In the genomic region with DNA sequence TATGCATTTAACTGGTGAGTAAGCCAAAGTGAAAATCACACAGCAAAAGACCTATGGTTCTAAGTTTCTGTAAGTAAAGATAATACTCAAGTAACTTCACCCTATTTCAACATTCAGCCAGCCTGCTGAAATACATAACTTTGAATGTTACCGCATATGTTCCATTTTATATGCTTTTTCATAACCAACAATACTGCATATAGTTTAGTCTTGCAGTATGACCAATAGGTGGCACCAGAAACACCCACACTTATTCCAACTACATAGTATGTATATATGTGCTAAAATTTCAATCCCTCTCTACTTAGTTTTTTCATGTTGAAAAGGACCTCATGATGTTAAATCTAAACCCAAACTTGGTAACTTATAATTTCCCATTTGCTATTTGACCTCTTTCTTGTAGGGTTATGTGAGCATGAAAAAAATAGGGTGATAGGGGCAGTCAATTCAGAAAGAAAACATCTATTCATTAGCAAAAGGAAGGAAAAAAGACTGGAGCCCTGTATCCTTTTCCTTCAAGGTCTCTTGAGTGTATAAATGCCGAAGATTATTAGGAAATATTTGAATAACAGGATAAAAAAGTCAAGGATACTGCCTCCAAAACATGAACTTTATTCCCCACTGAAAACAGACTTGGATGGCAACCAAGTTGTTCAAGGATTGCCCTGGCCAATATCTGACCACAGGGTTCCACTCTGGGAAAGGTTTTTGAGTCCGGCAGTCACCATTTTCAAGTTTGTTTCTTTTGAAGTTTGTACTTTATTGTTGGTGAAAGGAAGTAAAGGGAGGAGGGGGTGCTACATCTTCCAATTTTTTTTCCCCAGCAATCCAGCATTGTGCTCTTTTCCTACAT, we compare ENCODE assay signal across 8 cellular contexts. TPM values are rescaled to one million over a fixed set of nuclear protein-coding genes. Genes with fewer than 3 reads are reported as not detected.
DNase-seq lines count a peak whose midpoint lies in the region; ATAC-seq and TF ChIP-seq lines count a peak whose summit lies in the region.

No MANE protein-coding gene starts in this region.

- no peaks in the 10 kb centered on the region for H4K20me1 ChIP-seq in PC-3 (ENCODE audit: low read length)

- H3K4me1 ChIP-seq in PC-3 (ENCODE audit: insufficient read depth, low read length) = peaks cover 4% of the 10 kb centered on the region; the same call in 1 of the 2 replicates
- H3K4me1 ChIP-seq in psoas muscle = peaks cover 49% of the 10 kb centered on the region

- CTCF ChIA-PET in PC-3 (lab: Charles Lee) = no interaction called here

- DNase-seq in SKM-1 treated with dmso at 0.1 percent for 144 hours (lab: John Stamatoyannopoulos, UW; ENCODE audit: unreplicated experiment) (peak; percentile 44), SKM-1 (lab: John Stamatoyannopoulos, UW; ENCODE audit: unreplicated experiment) (no peak), PC-3 (peak; percentile 71), epithelial cell of proximal tubule (ENCODE audit: low read depth) (no peak), psoas muscle (no peak)

- ATAC-seq in HG02840 (IDR thresholded peaks at IDR 0.05; ENCODE audit: low FRiP score, unreplicated experiment) (peak; percentile 55), PC-3 (peak; percentile 99), psoas muscle (no peak), GM21825 (IDR thresholded peaks at IDR 0.05; ENCODE audit: unreplicated experiment) (no peak), GM21515 (IDR thresholded peaks at IDR 0.05; ENCODE audit: unreplicated experiment) (no peak)

- H3K9me3 ChIP-seq in PC-3 (ENCODE audit: low read length) (no peaks in the 10 kb centered on the region), psoas muscle (no peaks in the 10 kb centered on the region)

- 67 to 69% (median 68%) methylated on average over 3 of the region's 3 CpGs for WGBS in psoas muscle, 3 donors

- H3K27ac ChIP-seq in PC-3 (ENCODE audit: low read length) (no peak overlapping the region), psoas muscle (no peak overlapping the region)

- TF ChIP-seq CTCF in PC-3 (conservative IDR thresholded peaks at IDR 0.05; ENCODE audit: low read depth, low read length) = peak; percentile 95
- TF ChIP-seq CTCF in epithelial cell of proximal tubule (conservative IDR thresholded peaks at IDR 0.05; ENCODE audit: low read depth, low read length) = peak; percentile 56
- TF ChIP-seq CTCF in psoas muscle (IDR thresholded peaks at IDR 0.05) = peak; percentile 43

- no peak overlapping the region for H3K4me2 ChIP-seq in PC-3 (ENCODE audit: low read length)

- BruUV-seq in PC-3 (replicated peaks; lab: Mats Ljungman, UMichigan) = no TSS peak

- intact Hi-C loops in PC-3 (cut with micrococcal nuclease) = loop anchor here (1.0 to 2.0 kb wide), 2 partner anchors 40 to 312 kb away; no protein-coding TSS in a partner anchor
- intact Hi-C loops in psoas muscle (cut with DNase I) = no loop called here

- H3K9me2 ChIP-seq in PC-3 (replicated peaks; ENCODE audit: low read length) = no peaks in the 10 kb centered on the region

- H3F3A ChIP-seq in PC-3 (ENCODE audit: low read length, unreplicated experiment) = no peaks in the 10 kb centered on the region

- no peak overlapping the region for H3K4me3 ChIP-seq in PC-3 (ENCODE audit: low read length)
- H3K4me3 ChIP-seq in epithelial cell of proximal tubule (ENCODE audit: low read depth, low read length) = no peak overlapping the region
- H3K4me3 ChIP-seq in psoas muscle = no peak overlapping the region

- H3K36me3 ChIP-seq in PC-3 (ENCODE audit: low read depth, low read length) (no peaks in the 10 kb centered on the region), psoas muscle (ENCODE audit: insufficient read depth in 1 of 2, low read depth in 1 of 2) (no peaks in the 10 kb centered on the region)

- no peak overlapping the region for H3K9ac ChIP-seq in PC-3 (ENCODE audit: low read length)

- H2AFZ ChIP-seq in PC-3 (ENCODE audit: low read length) = peak overlapping the region; percentile 17; the same call in 1 of the 2 replicates

- H3K79me2 ChIP-seq in PC-3 (ENCODE audit: low read length) = no peaks in the 10 kb centered on the region

- POLR2A ChIA-PET in PC-3 (lab: Charles Lee; ENCODE audit: unreplicated experiment) = no interaction called here

- H3K27me3 ChIP-seq in PC-3 (ENCODE audit: low read length) = no peaks in the 10 kb centered on the region
- no peaks in the 10 kb centered on the region for H3K27me3 ChIP-seq in psoas muscle (ENCODE audit: insufficient read depth in 3 of 3, low read length in 2 of 3)

RNA-seq across cellular contexts. Expression of a gene that starts 23.8 kb away (rescaled TPM):
- 17.3 and 17.7 TPM in 2 replicates for total RNA-seq in PC-3 (2014; rRNA removed)
- 3.2 and 4.7 TPM in 2 replicates for total RNA-seq in epithelial cell of proximal tubule
- total RNA-seq in psoas muscle = 100 to 1,000 TPM in 1 of 4 donors, 10 to 100 TPM in 3; 12.3 to 158 (median 30.2) TPM
- polyA plus RNA-seq in psoas muscle = 10 to 100 TPM; 22.1 to 39.5 (median 27.5) TPM

RNA-seq across cellular contexts. Expression of a gene that starts 58.8 kb away (rescaled TPM):
- 14.0 and 20.2 TPM in 2 replicates for total RNA-seq in PC-3 (2014; rRNA removed)
- total RNA-seq in epithelial cell of proximal tubule = 12.6 and 23.9 TPM in 2 replicates
- total RNA-seq in psoas muscle = 10 to 100 TPM in 3 of 4 donors, 1 to 10 TPM in 1; 9.4 to 26.6 (median 16.2) TPM
- 1 to 10 TPM; 4.1 to 6.3 (median 5.6) TPM for polyA plus RNA-seq in psoas muscle

Comparison
In these comparisons a context has a peak if more than half of its experiments do, and no peak if none do; other contexts are left out.
1. DNase-seq: peak in SKM-1 treated with dmso at 0.1 percent for 144 hours (single experiment) and PC-3 (single experiment); none in SKM-1 (single experiment), epithelial cell of proximal tubule (single experiment) and psoas muscle (0 of 2).
2. ATAC-seq: peak in HG02840 (single experiment) and PC-3 (single experiment); none in psoas muscle (0 of 4), GM21825 (single experiment) and GM21515 (single experiment).
3. CTCF ChIP-seq: peak in every context shown above with its lines; median percentile 95 in PC-3; 56 in epithelial cell of proximal tubule; 43 in psoas muscle.